Comparison of ENCODE assay signal across 25 cellular contexts in genomic region chr19:53983457-53984289, GRCh38. TPM values are rescaled to one million over a fixed set of nuclear protein-coding genes. Genes with fewer than 3 reads are reported as not detected.
"Had no signal": no experiment of that assay in that cellular context is flagged by ENCODE, and none has a peak within 500 bp of the region (broad histone marks: within the 10 kb centered on the region; RNA-seq: fewer than 3 reads in every experiment).

No MANE protein-coding gene starts in this region.

- ATAC-seq: activated T-cell treated with anti-CD3 and anti-CD28 coated beads, Interleukin-2, amount 50 U/mL, for 72 hours; SK-N-SH treated with all-trans-retinoic acid at 6 μM for 48 hours had no signal

- H3K9me3 ChIP-seq: adrenal gland had no signal

- H3K4me3 Mint-ChIP-seq: activated CD4-positive, alpha-beta memory T cell treated with anti-CD3 and anti-CD28 coated beads, Interleukin-2, amount 10 ng/mL, durations not matched to agents 7 days and 5 days; activated naive CD8-positive, alpha-beta T cell treated with anti-CD3 and anti-CD28 coated beads, Interleukin-2, amount 10 ng/mL, durations not matched to agents 7 days and 5 days; activated T-cell treated with anti-CD3 and anti-CD28 coated beads, Interleukin-2, amount 50 U/mL, for 72 hours; T-helper 2 cell treated with Interferon-gamma antibody and Interleukin-4, amounts not matched to agents 5 μg/mL and 100 μg/mL, for 36 hours had no signal

- H3K27ac Mint-ChIP-seq: activated CD4-positive, alpha-beta memory T cell treated with anti-CD3 and anti-CD28 coated beads, Interleukin-2, amount 10 ng/mL, durations not matched to agents 7 days and 5 days; activated naive CD8-positive, alpha-beta T cell treated with anti-CD3 and anti-CD28 coated beads, Interleukin-2, amount 10 ng/mL, durations not matched to agents 7 days and 5 days; activated T-cell treated with anti-CD3 and anti-CD28 coated beads, Interleukin-2, amount 50 U/mL, for 72 hours; activated T-helper 2 cell treated with anti-CD3 and anti-CD28 coated beads, Interferon-gamma antibody, Interleukin-2, Interleukin-4, amounts not matched to agents 10 μg/mL and 5 μg/mL and 100 μg/mL, durations not matched to agents 14 hours and 24 hours and 36 hours; T-helper 2 cell treated with Interferon-gamma antibody and Interleukin-4, amounts not matched to agents 5 μg/mL and 100 μg/mL, for 36 hours had no signal

- DNase-seq: activated CD4-positive, alpha-beta memory T cell treated with anti-CD3 and anti-CD28 coated beads, Interleukin-2, amount 10 ng/mL, durations not matched to agents 7 days and 5 days; activated CD4-positive, alpha-beta T cell treated with anti-CD3 and anti-CD28 coated beads, Interleukin-2, amount 50 U/mL, for 1 hour; activated CD4-positive, CD25-positive, alpha-beta regulatory T cell; activated CD8-positive, alpha-beta memory T cell treated with anti-CD3 and anti-CD28 coated beads, Interleukin-2, amount 50 U/mL, for 4 hours; activated naive CD4-positive, alpha-beta T cell treated with anti-CD3 and anti-CD28 coated beads, Interleukin-2, amount 50 U/mL, for 16 hours; activated naive CD8-positive, alpha-beta T cell treated with anti-CD3 and anti-CD28 coated beads, Interleukin-2, amount 10 ng/mL, durations not matched to agents 7 days and 5 days; activated T-cell treated with anti-CD3 and anti-CD28 coated beads, Interleukin-2, amount 50 U/mL, for 72 hours; adrenal gland; central memory CD4-positive, alpha-beta T cell; NCI-H1092; NCI-H1417; NCI-H2171 treated with DMSO at 0.1 percent for 48 hours; NCI-H226; NCI-H69; NK-92 treated with Interleukin-12 subunit alpha and Interleukin-12 subunit beta, amount 100 ng/mL, for 24 hours; OCI-M1; Peyer's patch; Right ventricle myocardium superior; SW 1271 had no signal

- H3K4me3 ChIP-seq: SJSA1 had no signal

- H3K27ac ChIP-seq: adrenal gland, Peyer's patch, SJSA1 had no signal

- H3K36me3 ChIP-seq: adrenal gland, Peyer's patch, SJSA1 had no signal

- H3K4me1 ChIP-seq: adrenal gland had no signal

RNA-seq across cellular contexts. Expression of gene CACNG6, which starts 7.8 kb away (rescaled TPM):
- total RNA-seq: activated CD4-positive, alpha-beta memory T cell treated with anti-CD3 and anti-CD28 coated beads, Interleukin-2, amount 10 ng/mL, durations not matched to agents 7 days and 5 days; activated naive CD8-positive, alpha-beta T cell treated with anti-CD3 and anti-CD28 coated beads, Interleukin-2, amount 10 ng/mL, durations not matched to agents 7 days and 5 days; activated T-cell treated with anti-CD3 and anti-CD28 coated beads, Interleukin-2, amount 50 U/mL, for 72 hours; activated T-helper 2 cell treated with anti-CD3 and anti-CD28 coated beads, Interferon-gamma antibody, Interleukin-2, Interleukin-4, amounts not matched to agents 10 μg/mL and 5 μg/mL and 100 μg/mL, durations not matched to agents 14 hours and 24 hours and 36 hours; adrenal gland; MCF 10A; Peyer's patch; Right ventricle myocardium superior; T-helper 1 cell treated with Interleukin-12 subunit alpha and Interleukin-12 subunit beta and Interleukin-4 antibody, amounts not matched to agents 30 ng/mL and 1 ng/mL, for 36 hours had no signal
- polyA plus RNA-seq: adrenal gland had no signal

RNA-seq across cellular contexts. Expression of gene CACNG8, which starts 20.9 kb away (rescaled TPM):
- total RNA-seq: activated naive CD8-positive, alpha-beta T cell treated with anti-CD3 and anti-CD28 coated beads, Interleukin-2, amount 10 ng/mL, durations not matched to agents 7 days and 5 days; activated T-helper 2 cell treated with anti-CD3 and anti-CD28 coated beads, Interferon-gamma antibody, Interleukin-2, Interleukin-4, amounts not matched to agents 10 μg/mL and 5 μg/mL and 100 μg/mL, durations not matched to agents 14 hours and 24 hours and 36 hours; Peyer's patch; SJSA1; T-helper 1 cell treated with Interleukin-12 subunit alpha and Interleukin-12 subunit beta and Interleukin-4 antibody, amounts not matched to agents 30 ng/mL and 1 ng/mL, for 36 hours had no signal
